ENCODE assay signal across 14 cellular contexts in genomic region chr17:62791235-62792121, GRCh38. TPM values are rescaled to one million over a fixed set of nuclear protein-coding genes. Genes with fewer than 3 reads are reported as not detected.
DNase-seq lines count a peak whose midpoint lies in the region; ATAC-seq and TF ChIP-seq lines count a peak whose summit lies in the region.
"Had no signal": no experiment of that assay in that cellular context is flagged by ENCODE, and none has a peak within 500 bp of the region (broad histone marks: within the 10 kb centered on the region; RNA-seq: fewer than 3 reads in every experiment).

No MANE protein-coding gene starts in this region.

- H3K9me3 Mint-ChIP-seq in T-helper 2 cell treated with Interferon-gamma antibody and Interleukin-4, amounts not matched to agents 5 μg/mL and 100 μg/mL, for 36 hours = peaks cover 8% of the 10 kb centered on the region
- H3K9me3 Mint-ChIP-seq in type B pancreatic cell = peaks cover 7% of the 10 kb centered on the region
- peaks cover 7% of the 10 kb centered on the region for H3K9me3 Mint-ChIP-seq in activated naive CD8-positive, alpha-beta T cell treated with anti-CD3 and anti-CD28 coated beads for 36 hours

- peak overlapping the region; percentile 24 for H3K27ac Mint-ChIP-seq in T-helper 2 cell treated with Interferon-gamma antibody and Interleukin-4, amounts not matched to agents 5 μg/mL and 100 μg/mL, for 36 hours
- peak overlapping the region; percentile 29 for H3K27ac Mint-ChIP-seq in type B pancreatic cell
- H3K27ac Mint-ChIP-seq in activated naive CD8-positive, alpha-beta T cell treated with anti-CD3 and anti-CD28 coated beads for 36 hours = no peak overlapping the region

- H3K4me3 Mint-ChIP-seq in T-helper 2 cell treated with Interferon-gamma antibody and Interleukin-4, amounts not matched to agents 5 μg/mL and 100 μg/mL, for 36 hours = no peak overlapping the region
- no peak overlapping the region for H3K4me3 Mint-ChIP-seq in type B pancreatic cell
- H3K4me3 Mint-ChIP-seq in activated naive CD8-positive, alpha-beta T cell treated with anti-CD3 and anti-CD28 coated beads for 36 hours = no peak overlapping the region

- H3K4me1 Mint-ChIP-seq in T-helper 2 cell treated with Interferon-gamma antibody and Interleukin-4, amounts not matched to agents 5 μg/mL and 100 μg/mL, for 36 hours (ENCODE audit: low read depth) = peaks cover 6% of the 10 kb centered on the region
- H3K4me1 Mint-ChIP-seq in type B pancreatic cell (ENCODE audit: unreplicated experiment) = peaks cover 21% of the 10 kb centered on the region
- peaks cover 13% of the 10 kb centered on the region for H3K4me1 Mint-ChIP-seq in activated naive CD8-positive, alpha-beta T cell treated with anti-CD3 and anti-CD28 coated beads for 36 hours

- no peak for ATAC-seq in GM18502 (IDR thresholded peaks at IDR 0.05; ENCODE audit: poor library complexity, unreplicated experiment)

- no peaks in the 10 kb centered on the region for H3K9me3 ChIP-seq in SJCRH30 (replicated peaks)
- H3K9me3 ChIP-seq: BLaER1 treated with 17β-estradiol and CSF1 and Interleukin-3, amounts not matched to agents 10 nM and 100 nM; suprapubic skin had no signal

- H3K4me3 ChIP-seq in SJCRH30 = no peak overlapping the region
- no peak overlapping the region for H3K4me3 ChIP-seq in fibroblast of the aortic adventitia (ENCODE audit: low read depth, low read length)
- H3K4me3 ChIP-seq: BLaER1 treated with 17β-estradiol and CSF1 and Interleukin-3, amounts not matched to agents 10 nM and 100 nM; dorsolateral prefrontal cortex; suprapubic skin had no signal

- 0 out of 2 replicates have a peak overlapping the region, but pooled peaks have one; percentile 13 for H3K27ac ChIP-seq in SJCRH30
- H3K27ac ChIP-seq: BLaER1 treated with 17β-estradiol and CSF1 and Interleukin-3, amounts not matched to agents 10 nM and 100 nM; suprapubic skin had no signal

- no peaks in the 10 kb centered on the region for H3K36me3 ChIP-seq in SJCRH30
- H3K36me3 ChIP-seq: BLaER1 treated with 17β-estradiol and CSF1 and Interleukin-3, amounts not matched to agents 10 nM and 100 nM; suprapubic skin had no signal

- TF ChIP-seq CTCF in fibroblast of the aortic adventitia (IDR thresholded peaks at IDR 0.05; ENCODE audit: insufficient read depth, low read length) = no peak
- no peak for TF ChIP-seq CTCF in type B pancreatic cell (conservative IDR thresholded peaks at IDR 0.05)

- H3K4me1 ChIP-seq in SJCRH30 = peaks cover 19% of the 10 kb centered on the region
- H3K4me1 ChIP-seq: suprapubic skin had no signal

- no peaks in the 10 kb centered on the region for H3K27me3 ChIP-seq in SJCRH30
- H3K27me3 ChIP-seq: BLaER1 treated with 17β-estradiol and CSF1 and Interleukin-3, amounts not matched to agents 10 nM and 100 nM; dorsolateral prefrontal cortex; suprapubic skin had no signal

- no peak for DNase-seq in T-helper 2 cell treated with Interferon-gamma antibody and Interleukin-4, amounts not matched to agents 5 μg/mL and 100 μg/mL, for 36 hours (ENCODE audit: low spot score)
- DNase-seq in T-helper 2 cell (no peak), SJCRH30 (no peak), fibroblast of the aortic adventitia (ENCODE audit: low read depth) (peak; percentile 77), type B pancreatic cell (ENCODE audit: extremely low spot score, unreplicated experiment) (no peak)
- DNase-seq in stimulated activated naive CD4-positive, alpha-beta T cell treated with Interleukin-2 at 50 U/mL for 16 hours (lab: John Stamatoyannopoulos, UW) = no peak
- DNase-seq in activated naive CD8-positive, alpha-beta T cell treated with anti-CD3 and anti-CD28 coated beads for 36 hours = no peak
- DNase-seq: activated CD8-positive, alpha-beta memory T cell treated with anti-CD3 and anti-CD28 coated beads, Interleukin-2, amount 50 U/mL, for 48 hours; dorsolateral prefrontal cortex; stimulated activated CD4-positive, alpha-beta T cell treated with anti-CD3 and anti-CD28 coated beads, Interleukin-12 subunit alpha, Interleukin-12 subunit beta, amount 100 ng/mL, for 4 hours had no signal

- peaks cover 1% of the 10 kb centered on the region for H3K36me3 Mint-ChIP-seq in T-helper 2 cell treated with Interferon-gamma antibody and Interleukin-4, amounts not matched to agents 5 μg/mL and 100 μg/mL, for 36 hours (ENCODE audit: low read depth)
- no peaks in the 10 kb centered on the region for H3K36me3 Mint-ChIP-seq in type B pancreatic cell
- peaks cover 5% of the 10 kb centered on the region for H3K36me3 Mint-ChIP-seq in activated naive CD8-positive, alpha-beta T cell treated with anti-CD3 and anti-CD28 coated beads for 36 hours

- peaks cover 16% of the 10 kb centered on the region for H3K27me3 Mint-ChIP-seq in T-helper 2 cell treated with Interferon-gamma antibody and Interleukin-4, amounts not matched to agents 5 μg/mL and 100 μg/mL, for 36 hours (ENCODE audit: low read depth)
- H3K27me3 Mint-ChIP-seq in type B pancreatic cell = no peaks in the 10 kb centered on the region
- peaks cover 30% of the 10 kb centered on the region for H3K27me3 Mint-ChIP-seq in activated naive CD8-positive, alpha-beta T cell treated with anti-CD3 and anti-CD28 coated beads for 36 hours

RNA-seq across cellular contexts. Expression of gene MARCHF10, which starts 16.6 kb away (rescaled TPM):
- not detected in 2 replicates for total RNA-seq in SJCRH30 (2014; rRNA removed; shearing (Covaris generic))
- total RNA-seq in fibroblast of the aortic adventitia (ENCODE audit: low replicate concordance) = 0.09 TPM in 1 of 2 replicates, not detected in the other
- not detected in 2 replicates for total RNA-seq in type B pancreatic cell (ENCODE audit: low replicate concordance)
- total RNA-seq in activated naive CD8-positive, alpha-beta T cell treated with anti-CD3 and anti-CD28 coated beads for 36 hours = not detected
- total RNA-seq: liver, suprapubic skin had no signal
